In the genomic region with DNA sequence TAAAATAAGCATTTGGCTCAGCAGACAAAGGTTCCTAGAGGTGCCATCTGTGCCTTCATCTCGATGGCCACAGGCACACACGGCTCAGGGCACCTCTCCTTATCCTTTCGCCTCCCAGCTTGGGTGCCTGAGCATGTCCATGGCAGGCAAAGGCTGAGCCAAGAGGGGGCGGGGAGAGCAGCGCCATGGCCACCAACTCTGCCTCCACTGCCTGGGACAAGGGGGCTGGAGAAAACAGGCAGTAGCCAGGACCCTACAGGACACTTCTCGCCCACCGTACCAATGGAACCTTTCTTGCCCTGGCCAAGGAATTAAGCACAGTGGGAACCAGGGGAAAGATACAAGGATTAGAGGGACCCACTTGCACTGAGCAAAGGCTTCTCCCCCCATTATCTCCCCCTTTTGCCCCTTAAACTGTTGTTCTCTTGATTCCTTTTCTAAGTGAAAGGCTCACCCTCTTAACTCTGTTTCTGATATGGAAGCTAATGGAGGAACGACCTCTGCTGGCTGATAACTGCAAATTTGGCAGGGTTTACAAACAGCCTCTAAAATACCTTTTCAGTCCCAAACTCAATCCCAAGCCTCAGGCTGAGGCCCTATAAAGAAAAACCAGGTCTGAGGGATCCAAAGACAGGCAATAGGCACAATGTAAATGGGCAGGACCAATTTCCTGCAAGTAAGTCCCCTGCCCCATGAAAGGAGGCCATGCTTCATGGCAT, we compare ENCODE assay signal across 13 cellular contexts.
DNase-seq lines count a peak whose midpoint lies in the region; ATAC-seq, FAIRE-seq and TF ChIP-seq lines count a peak whose summit lies in the region.
"Had no signal": no experiment of that assay in that cellular context is flagged by ENCODE, and none has a peak within 500 bp of the region (broad histone marks: within the 10 kb centered on the region; RNA-seq: fewer than 3 reads in every experiment).

No MANE protein-coding gene starts in this region.

- H3F3A ChIP-seq in SU-DHL-6 (ENCODE audit: insufficient read depth): no peaks in the 10 kb centered on the region

- H3K27ac Mint-ChIP-seq in HFFc6: no peak overlapping the region
- H3K27ac Mint-ChIP-seq in activated CD4-positive, alpha-beta memory T cell treated with anti-CD3 and anti-CD28 coated beads for 36 hours: no peak overlapping the region
- H3K27ac Mint-ChIP-seq in activated naive CD4-positive, alpha-beta T cell treated with anti-CD3 and anti-CD28 coated beads, Interleukin-2, amount 50 U/mL, for 72 hours: peak overlapping the region in 1 of 2 donors; percentile 41
- H3K27ac Mint-ChIP-seq: activated naive CD8-positive, alpha-beta T cell treated with anti-CD3 and anti-CD28 coated beads for 36 hours; nephron had no signal

- H3K9ac ChIP-seq in SU-DHL-6 (ENCODE audit: low read length) (no peak overlapping the region), mesendoderm (ENCODE audit: low read length) (no peak overlapping the region)

- peaks cover 6% of the 10 kb centered on the region; the same call in 1 of the 2 replicates for H3K9me3 Mint-ChIP-seq in HFFc6
- H3K9me3 Mint-ChIP-seq in activated CD4-positive, alpha-beta memory T cell treated with anti-CD3 and anti-CD28 coated beads for 36 hours: peaks cover 2% of the 10 kb centered on the region
- peaks cover 4 to 8% of the 10 kb centered on the region in 2 donors for H3K9me3 Mint-ChIP-seq in activated naive CD4-positive, alpha-beta T cell treated with anti-CD3 and anti-CD28 coated beads, Interleukin-2, amount 50 U/mL, for 72 hours
- H3K9me3 Mint-ChIP-seq: activated naive CD8-positive, alpha-beta T cell treated with anti-CD3 and anti-CD28 coated beads for 36 hours; nephron had no signal

- WGBS in mesendoderm (ENCODE audit: extremely low coverage, insufficient coverage, low lambda C conversion rate): no CpG with 5 or more reads among the region's 8 CpGs

- no peak overlapping the region for H2BK120ac ChIP-seq in mesendoderm (ENCODE audit: low read depth, low read length)

- H2AK5ac ChIP-seq in mesendoderm (ENCODE audit: low read length): no peak overlapping the region

- no peak overlapping the region for H2BK15ac ChIP-seq in mesendoderm (replicated peaks; ENCODE audit: low read depth)

- no peak overlapping the region for H4K5ac ChIP-seq in mesendoderm (ENCODE audit: low read length)

- peaks cover 1% of the 10 kb centered on the region; the same call in 1 of the 2 replicates for H3K27me3 Mint-ChIP-seq in HFFc6 (ENCODE audit: insufficient read depth)
- H3K27me3 Mint-ChIP-seq in activated CD4-positive, alpha-beta memory T cell treated with anti-CD3 and anti-CD28 coated beads for 36 hours: no peaks in the 10 kb centered on the region
- H3K27me3 Mint-ChIP-seq: activated naive CD8-positive, alpha-beta T cell treated with anti-CD3 and anti-CD28 coated beads for 36 hours had no signal

- peak; percentile 65 for TF ChIP-seq CTCF in HFFc6 (IDR thresholded peaks at IDR 0.05)
- peak; percentile 57 for TF ChIP-seq CTCF in SU-DHL-6 (IDR thresholded peaks at IDR 0.05; ENCODE audit: insufficient read depth, low read length, poor library complexity, severe bottlenecking)

- no peak overlapping the region for H3K4me3 ChIP-seq in SU-DHL-6 (ENCODE audit: insufficient read depth, low read length, poor library complexity, severe bottlenecking)
- H3K4me3 ChIP-seq in mesendoderm (ENCODE audit: low read length): no peak overlapping the region

- no peaks in the 10 kb centered on the region for H4K20me1 ChIP-seq in SU-DHL-6 (ENCODE audit: low read depth, low read length)

- no peak for FAIRE-seq in GM19239 (lab: Jason Lieb, UNC)

- H3K18ac ChIP-seq in mesendoderm (ENCODE audit: low read length): no peak overlapping the region

- no peak overlapping the region for H2BK5ac ChIP-seq in mesendoderm (ENCODE audit: low read length)

- no peaks in the 10 kb centered on the region for H3K4me1 ChIP-seq in mesendoderm (ENCODE audit: control insufficient read depth, low read depth, low read length)

- H3K4me1 Mint-ChIP-seq in HFFc6 (ENCODE audit: low read depth): no peaks in the 10 kb centered on the region; the same call in 1 of the 2 replicates
- no peaks in the 10 kb centered on the region for H3K4me1 Mint-ChIP-seq in activated CD4-positive, alpha-beta memory T cell treated with anti-CD3 and anti-CD28 coated beads for 36 hours (ENCODE audit: low read depth)
- H3K4me1 Mint-ChIP-seq: activated naive CD8-positive, alpha-beta T cell treated with anti-CD3 and anti-CD28 coated beads for 36 hours; nephron had no signal

- H3K36me3 ChIP-seq in SU-DHL-6 (ENCODE audit: low read length) (no peaks in the 10 kb centered on the region), mesendoderm (ENCODE audit: control insufficient read depth, insufficient read depth, low read length) (no peaks in the 10 kb centered on the region)

- H3K4ac ChIP-seq in mesendoderm (ENCODE audit: low read depth, low read length): no peak overlapping the region

- POLR2A ChIA-PET in activated CD4-positive, alpha-beta memory T cell treated with anti-CD3 and anti-CD28 coated beads for 36 hours (lab: Charles Lee): no interaction called here

- peak overlapping the region; percentile 4; the same call in 1 of the 2 replicates for H3K4me3 Mint-ChIP-seq in HFFc6
- H3K4me3 Mint-ChIP-seq in activated CD4-positive, alpha-beta memory T cell treated with anti-CD3 and anti-CD28 coated beads for 36 hours: no peak overlapping the region
- H3K4me3 Mint-ChIP-seq: activated naive CD8-positive, alpha-beta T cell treated with anti-CD3 and anti-CD28 coated beads for 36 hours; nephron had no signal

- H3K9me3 ChIP-seq in SU-DHL-6 (ENCODE audit: insufficient read depth, low read length): peaks cover 21% of the 10 kb centered on the region; the same call in 1 of the 2 replicates

- H3K27me3 ChIP-seq in SU-DHL-6 (ENCODE audit: low read length): no peaks in the 10 kb centered on the region
- no peaks in the 10 kb centered on the region for H3K27me3 ChIP-seq in mesendoderm (ENCODE audit: insufficient read depth, low read length, poor library complexity)

- H4K8ac ChIP-seq in mesendoderm (ENCODE audit: low read depth, low read length): no peak overlapping the region

- no peaks in the 10 kb centered on the region for H3K79me1 ChIP-seq in mesendoderm (ENCODE audit: low read length)

- H3K79me2 ChIP-seq in SU-DHL-6 (ENCODE audit: insufficient read depth, low read length): no peaks in the 10 kb centered on the region
- H3K79me2 ChIP-seq in mesendoderm (ENCODE audit: control insufficient read depth, insufficient read depth, low read length): no peaks in the 10 kb centered on the region

- H3K9me2 ChIP-seq in SU-DHL-6 (replicated peaks; ENCODE audit: insufficient read depth, low read length): no peaks in the 10 kb centered on the region

- intact Hi-C loops in activated CD4-positive, alpha-beta memory T cell treated with anti-CD3 and anti-CD28 coated beads for 36 hours (cut with micrococcal nuclease): no loop called here

- ATAC-seq in activated naive CD4-positive, alpha-beta T cell treated with anti-CD3 and anti-CD28 coated beads, Interleukin-2, amount 50 U/mL, for 72 hours: no peak

- H3K56ac ChIP-seq in mesendoderm (ENCODE audit: low read length): peak overlapping the region; percentile 42

- H3K36me3 Mint-ChIP-seq in HFFc6 (ENCODE audit: low read depth): no peaks in the 10 kb centered on the region
- H3K36me3 Mint-ChIP-seq in activated CD4-positive, alpha-beta memory T cell treated with anti-CD3 and anti-CD28 coated beads for 36 hours: no peaks in the 10 kb centered on the region
- no peaks in the 10 kb centered on the region for H3K36me3 Mint-ChIP-seq in activated naive CD4-positive, alpha-beta T cell treated with anti-CD3 and anti-CD28 coated beads, Interleukin-2, amount 50 U/mL, for 72 hours
- H3K36me3 Mint-ChIP-seq: activated naive CD8-positive, alpha-beta T cell treated with anti-CD3 and anti-CD28 coated beads for 36 hours had no signal

- CTCF ChIA-PET in activated CD4-positive, alpha-beta memory T cell treated with anti-CD3 and anti-CD28 coated beads for 36 hours (lab: Charles Lee): no interaction called here

- H3K23ac ChIP-seq in mesendoderm (ENCODE audit: low read length): no peak overlapping the region

- DNase-seq in ELR (ENCODE audit: low read depth): peak; percentile 46
- DNase-seq in HFFc6: no peak
- peak; percentile 37 for DNase-seq in mesendoderm
- DNase-seq in activated CD4-positive, alpha-beta memory T cell treated with anti-CD3 and anti-CD28 coated beads for 36 hours: no peak
- no peak for DNase-seq in GM19239 (ENCODE audit: insufficient read length, low spot score)
- no peak for DNase-seq in activated naive CD4-positive, alpha-beta T cell treated with anti-CD3 and anti-CD28 coated beads, Interleukin-2, amount 50 U/mL, for 72 hours (ENCODE audit: low spot score in 2 of 2)
- DNase-seq in stimulated activated CD4-positive, alpha-beta T cell treated with anti-CD3 and anti-CD28 coated beads, Interleukin-15, amount 100 ng/mL, for 24 hours: no peak
- DNase-seq: activated CD4-positive, alpha-beta T cell treated with anti-CD3 and anti-CD28 coated beads for 48 hours; activated naive CD8-positive, alpha-beta T cell treated with anti-CD3 and anti-CD28 coated beads for 36 hours; NCI-H2171; Right ventricle myocardium superior had no signal

- H3K27ac ChIP-seq in SU-DHL-6 (ENCODE audit: low read depth, low read length): peak overlapping the region; percentile 5; the same call in 1 of the 2 replicates
- H3K27ac ChIP-seq in mesendoderm (ENCODE audit: low read depth, low read length): no peak overlapping the region

- H3K4me2 ChIP-seq in SU-DHL-6 (ENCODE audit: low read depth, low read length, poor library complexity, severe bottlenecking) (no peak overlapping the region), mesendoderm (ENCODE audit: low read length) (no peak overlapping the region)

- peak overlapping the region; percentile 50 for H2AFZ ChIP-seq in SU-DHL-6 (ENCODE audit: low read depth, low read length, severe bottlenecking)

Comparison
In these comparisons a context has a peak if more than half of its experiments do, and no peak if none do; other contexts are left out.
1. DNase-seq: peak in ELR (single experiment) and mesendoderm (single experiment); none in HFFc6 (single experiment), activated CD4-positive, alpha-beta memory T cell treated with anti-CD3 and anti-CD28 coated beads for 36 hours (single experiment), GM19239 (single experiment), activated naive CD4-positive, alpha-beta T cell treated with anti-CD3 and anti-CD28 coated beads, Interleukin-2, amount 50 U/mL, for 72 hours (0 of 2) and stimulated activated CD4-positive, alpha-beta T cell treated with anti-CD3 and anti-CD28 coated beads, Interleukin-15, amount 100 ng/mL, for 24 hours (single experiment).